In the genomic region with DNA sequence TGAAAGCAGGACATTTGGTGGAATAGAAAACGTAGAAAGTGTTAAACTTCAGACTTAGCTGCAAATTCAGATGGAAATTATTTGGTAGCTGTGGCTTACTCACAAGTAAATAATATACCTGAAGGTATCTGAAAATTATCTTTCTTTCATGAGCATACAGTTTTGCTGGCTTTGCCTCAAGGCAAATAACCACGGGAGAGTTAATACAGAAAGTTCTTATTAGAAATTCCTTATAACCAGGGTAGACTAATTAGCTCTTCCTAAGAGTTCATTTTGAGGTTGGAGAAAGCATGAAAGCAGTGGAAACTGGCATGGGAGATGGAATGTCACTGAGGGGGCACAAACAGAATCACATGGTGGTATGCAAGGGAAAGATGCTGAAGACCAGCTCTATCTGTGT, we compare ENCODE assay signal across 24 cellular contexts.
"Had no signal": no experiment of that assay in that cellular context is flagged by ENCODE, and none has a peak within 500 bp of the region (broad histone marks: within the 10 kb centered on the region; RNA-seq: fewer than 3 reads in every experiment).

No MANE protein-coding gene starts in this region.

- DNase-seq: naive thymus-derived CD4-positive, alpha-beta T cell; natural killer cell; occipital lobe; ovary; posterior cingulate gyrus; right cardiac atrium; right lobe of liver; sigmoid colon; small intestine; stimulated activated CD4-positive, alpha-beta T cell treated with anti-CD3 and anti-CD28 coated beads, Interleukin-15, amount 100 ng/mL, for 24 hours; stimulated activated CD4-positive, alpha-beta T cell treated with anti-CD3 and anti-CD28 coated beads, Interleukin-2, amount 100 ng/mL, for 24 hours; stimulated activated CD4-positive, alpha-beta T cell treated with anti-CD3 and anti-CD28 coated beads, Interleukin-4, amount 100 ng/mL, for 1 hour; stimulated activated CD4-positive, alpha-beta T cell treated with anti-CD3 and anti-CD28 coated beads, Interleukin-4, amount 100 ng/mL, for 4 hours; stimulated activated CD8-positive, alpha-beta memory T cell treated with anti-CD3 and anti-CD28 coated beads, Interleukin-4, amount 100 ng/mL, for 48 hours; stimulated activated naive CD4-positive, alpha-beta T cell; stimulated activated naive CD8-positive, alpha-beta T cell treated with anti-CD3 and anti-CD28 coated beads, Interleukin-15, amount 100 ng/mL, for 72 hours; stimulated activated naive CD8-positive, alpha-beta T cell treated with anti-CD3 and anti-CD28 coated beads, Interleukin-15, Interleukin-2, amounts not matched to agents 100 U/mL and 50 U/mL, for 24 hours; substantia nigra; testis; tibial artery; transverse colon; upper lobe of right lung; uterus had no signal

- ATAC-seq: naive thymus-derived CD4-positive, alpha-beta T cell; natural killer cell; right cardiac atrium; right lobe of liver; stimulated activated memory B cell treated with anti-CD40 and anti-IgM and Interleukin-4, amounts not matched to agents 10 μg/mL and 1 μg/mL and 100 μg/mL, for 72 hours; stimulated activated naive CD8-positive, alpha-beta T cell treated with anti-CD3 and anti-CD28 coated beads, Interleukin-15, amount 100 ng/mL, for 72 hours; stimulated activated naive CD8-positive, alpha-beta T cell treated with anti-CD3 and anti-CD28 coated beads, Interleukin-15, Interleukin-2, amounts not matched to agents 100 U/mL and 50 U/mL, for 24 hours; upper lobe of right lung had no signal
